ENCODE assay signal across 8 cellular contexts in genomic region chr1:205229399-205229861, GRCh38. TPM values are rescaled to one million over a fixed set of nuclear protein-coding genes. Genes with fewer than 3 reads are reported as not detected.
DNase-seq lines count a peak whose midpoint lies in the region; ATAC-seq and TF ChIP-seq lines count a peak whose summit lies in the region.

No MANE protein-coding gene starts in this region.

- WGBS in thyroid gland, 2 donors: 1 to 4% methylated on average over 7 to 8 of the region's 15 CpGs

- H3K9me2 ChIP-seq in Karpas-422 (replicated peaks; ENCODE audit: insufficient read depth, low read length): no peaks in the 10 kb centered on the region

- H3K4me3 ChIP-seq in Karpas-422 (ENCODE audit: low read length) (peak overlapping the region; percentile 66; the same call in 1 of the 2 replicates), fibroblast of the aortic adventitia (ENCODE audit: low read depth, low read length) (peak overlapping the region; percentile 40), neural progenitor cell (peak overlapping the region; percentile 90), thyroid gland (replicated peaks in 1 of 3) (peak overlapping the region in 1 of 3 donors; percentile 44)

- no peaks in the 10 kb centered on the region for H4K20me1 ChIP-seq in Karpas-422 (ENCODE audit: insufficient read depth, low read depth, low read length)
- H4K20me1 ChIP-seq in neural progenitor cell (ENCODE audit: low read depth): peaks cover 12% of the 10 kb centered on the region

- peaks cover 6% of the 10 kb centered on the region for H3K27me3 Mint-ChIP-seq in neural progenitor cell (ENCODE audit: insufficient read depth, low read depth)

- H3F3A ChIP-seq in neural progenitor cell (ENCODE audit: low read depth): peaks cover 30% of the 10 kb centered on the region

- peak; percentile 85 for DNase-seq in DMS 273 treated with DMSO at 0.1 percent for 48 hours (lab: John Stamatoyannopoulos, UW)
- DNase-seq in Karpas-422: peak; percentile 84
- DNase-seq in RPMI7951 (ENCODE audit: low read depth): peak; percentile 50
- peak; percentile 43 for DNase-seq in activated T-helper 9 cell treated with anti-CD3 and anti-CD28 coated beads, Interleukin-2, amount 50 U/mL, for 16 hours (ENCODE audit: low read depth)
- DNase-seq in fibroblast of the aortic adventitia (ENCODE audit: low read depth): peak; percentile 59
- DNase-seq in neural progenitor cell (ENCODE audit: low spot score): peak; percentile 82
- peak; percentile 67 to 68 for DNase-seq in thyroid gland

- H3K4me1 ChIP-seq in Karpas-422 (ENCODE audit: low read length) (peaks cover 30% of the 10 kb centered on the region), neural progenitor cell (peaks cover 19% of the 10 kb centered on the region), thyroid gland (peaks cover 23 to 36% of the 10 kb centered on the region in 2 donors)

- ATAC-seq in GM18502 (IDR thresholded peaks at IDR 0.05; ENCODE audit: poor library complexity, unreplicated experiment): no peak

- no peak overlapping the region for H2AFZ ChIP-seq in Karpas-422 (ENCODE audit: low read length)
- no peak overlapping the region for H2AFZ ChIP-seq in neural progenitor cell (replicated peaks)

- H3K9me3 Mint-ChIP-seq in neural progenitor cell: no peaks in the 10 kb centered on the region

- intact Hi-C loops in thyroid gland (cut with DNase I): no loop called here

- H3K9ac ChIP-seq in Karpas-422 (ENCODE audit: low read length): no peak overlapping the region
- H3K9ac ChIP-seq in neural progenitor cell: no peak overlapping the region

- peaks cover 4% of the 10 kb centered on the region for H3K36me3 Mint-ChIP-seq in neural progenitor cell

- H3K27me3 ChIP-seq in Karpas-422 (ENCODE audit: low read length) (no peaks in the 10 kb centered on the region), neural progenitor cell (peaks cover 9% of the 10 kb centered on the region), thyroid gland (no peaks in the 10 kb centered on the region)

- H3K36me3 ChIP-seq in Karpas-422 (ENCODE audit: insufficient read depth, low read length) (no peaks in the 10 kb centered on the region), neural progenitor cell (no peaks in the 10 kb centered on the region), thyroid gland (no peaks in the 10 kb centered on the region)

- H3K9me3 ChIP-seq in Karpas-422 (ENCODE audit: low read length) (no peaks in the 10 kb centered on the region), neural progenitor cell (ENCODE audit: low read depth) (no peaks in the 10 kb centered on the region), thyroid gland (no peaks in the 10 kb centered on the region)

- TF ChIP-seq POLR2A in thyroid gland (IDR thresholded peaks at IDR 0.05): peak in 1 of 2 donors; percentile 44

- H3K4me1 Mint-ChIP-seq in neural progenitor cell: peaks cover 39% of the 10 kb centered on the region

- H3K4me3 Mint-ChIP-seq in neural progenitor cell: peak overlapping the region; percentile 92

- H3K79me2 ChIP-seq in Karpas-422 (ENCODE audit: low read length) (no peaks in the 10 kb centered on the region), neural progenitor cell (ENCODE audit: low read depth) (peaks cover 10% of the 10 kb centered on the region)

- peak; percentile 30 for TF ChIP-seq CTCF in fibroblast of the aortic adventitia (IDR thresholded peaks at IDR 0.05; ENCODE audit: insufficient read depth, low read length)
- peak; percentile 46 for TF ChIP-seq CTCF in neural progenitor cell (IDR thresholded peaks at IDR 0.05)
- TF ChIP-seq CTCF in thyroid gland (IDR thresholded peaks at IDR 0.05): peak in 2 of 6 experiments; percentile 7 to 36

- peak overlapping the region; percentile 93 for H3K4me2 ChIP-seq in Karpas-422 (ENCODE audit: low read depth, low read length, poor library complexity, severe bottlenecking)
- peak overlapping the region; percentile 98 for H3K4me2 ChIP-seq in neural progenitor cell

- H3K27ac Mint-ChIP-seq in neural progenitor cell: no peak overlapping the region

- H3K27ac ChIP-seq in Karpas-422 (ENCODE audit: low read length): no peak overlapping the region
- H3K27ac ChIP-seq in neural progenitor cell: no peak overlapping the region
- peak overlapping the region in 2 of 3 donors; percentile 38 to 46 for H3K27ac ChIP-seq in thyroid gland

RNA-seq across cellular contexts. Expression of gene TMCC2, which starts 1.7 kb away (rescaled TPM):
- total RNA-seq in Karpas-422 (2014; rRNA removed; shearing (Covaris generic); ENCODE audit: low replicate concordance): 0.89 and 1.3 TPM in 2 replicates
- total RNA-seq in RPMI7951 (2014; rRNA removed; shearing (Covaris generic)): 0.48 and 1.1 TPM in 2 replicates
- total RNA-seq in fibroblast of the aortic adventitia (ENCODE audit: low replicate concordance) (2.5 and 7.0 TPM in 2 replicates), neural progenitor cell (ENCODE audit: low replicate concordance) (7.1 and 12.1 TPM in 2 replicates), thyroid gland (1 to 10 TPM; 2.3 to 3.6 (median 3.1) TPM)

RNA-seq across cellular contexts. Expression of gene DSTYK, which starts 17.9 kb away (rescaled TPM):
- total RNA-seq in Karpas-422 (2014; rRNA removed; shearing (Covaris generic); ENCODE audit: low replicate concordance): 1.5 and 1.6 TPM in 2 replicates
- 4.4 and 5.0 TPM in 2 replicates for total RNA-seq in RPMI7951 (2014; rRNA removed; shearing (Covaris generic))
- 16.1 and 23.7 TPM in 2 replicates for total RNA-seq in fibroblast of the aortic adventitia (ENCODE audit: low replicate concordance)
- total RNA-seq in neural progenitor cell (ENCODE audit: low replicate concordance): 12.1 and 13.0 TPM in 2 replicates
- total RNA-seq in thyroid gland: 10 to 100 TPM; 12.9 to 21.1 (median 17.5) TPM

Comparison
In these comparisons a context has a peak if more than half of its experiments do, and no peak if none do; other contexts are left out.
1. H3K27ac ChIP-seq: peak in thyroid gland (2 of 3); none in Karpas-422 (single experiment) and neural progenitor cell (single experiment).
2. Peak in every context shown above with its lines, with median percentiles within 50 percentile points of each other: DNase-seq.